17 cellular contexts compared by ENCODE assay signal in genomic region chr4:9937078-9937477, GRCh38.
DNase-seq lines count a peak whose midpoint lies in the region; ATAC-seq and TF ChIP-seq lines count a peak whose summit lies in the region.
"Had no signal": no experiment of that assay in that cellular context is flagged by ENCODE, and none has a peak within 500 bp of the region (broad histone marks: within the 10 kb centered on the region; RNA-seq: fewer than 3 reads in every experiment).

No MANE protein-coding gene starts in this region.

- ATAC-seq in activated CD8-positive, alpha-beta memory T cell treated with anti-CD3 and anti-CD28 coated beads, Interleukin-2, amount 10 ng/mL, durations not matched to agents 7 days and 5 days: no peak
- ATAC-seq in HG03354 (IDR thresholded peaks at IDR 0.05; ENCODE audit: poor library complexity, severe bottlenecking, unreplicated experiment): no peak
- no peak for ATAC-seq in SK-N-SH treated with all-trans-retinoic acid at 6 μM for 48 hours
- ATAC-seq: CD8-positive, alpha-beta T cell; GM12878 had no signal

- CTCF ChIA-PET in activated CD8-positive, alpha-beta memory T cell treated with anti-CD3 and anti-CD28 coated beads, Interleukin-2, amount 10 ng/mL, durations not matched to agents 7 days and 5 days (lab: Charles Lee): no interaction called here
- CTCF ChIA-PET in activated CD4-positive, alpha-beta memory T cell treated with anti-CD3 and anti-CD28 coated beads for 36 hours (lab: Charles Lee): no interaction called here

- no peak overlapping the region for H3K4me3 Mint-ChIP-seq in activated CD8-positive, alpha-beta memory T cell treated with anti-CD3 and anti-CD28 coated beads, Interleukin-2, amount 10 ng/mL, durations not matched to agents 7 days and 5 days
- H3K4me3 Mint-ChIP-seq in activated CD4-positive, alpha-beta memory T cell treated with anti-CD3 and anti-CD28 coated beads for 36 hours: no peak overlapping the region
- no peak overlapping the region for H3K4me3 Mint-ChIP-seq in dendritic cell treated with granulocyte-macrophage colony-stimulating factor and Interleukin-4, amounts not matched to agents 40 ng/mL and 50 ng/mL, for 4 days
- H3K4me3 Mint-ChIP-seq: CD14-positive monocyte; CD8-positive, alpha-beta T cell had no signal

- H3K4me1 ChIP-seq in ascending aorta: no peaks in the 10 kb centered on the region

- H3K9me3 Mint-ChIP-seq in activated CD8-positive, alpha-beta memory T cell treated with anti-CD3 and anti-CD28 coated beads, Interleukin-2, amount 10 ng/mL, durations not matched to agents 7 days and 5 days (ENCODE audit: low read depth): no peaks in the 10 kb centered on the region
- H3K9me3 Mint-ChIP-seq in activated CD4-positive, alpha-beta memory T cell treated with anti-CD3 and anti-CD28 coated beads for 36 hours: no peaks in the 10 kb centered on the region
- no peaks in the 10 kb centered on the region for H3K9me3 Mint-ChIP-seq in dendritic cell treated with granulocyte-macrophage colony-stimulating factor and Interleukin-4, amounts not matched to agents 40 ng/mL and 50 ng/mL, for 4 days
- H3K9me3 Mint-ChIP-seq: CD14-positive monocyte; CD8-positive, alpha-beta T cell had no signal

- no peak for DNase-seq in activated CD8-positive, alpha-beta memory T cell treated with anti-CD3 and anti-CD28 coated beads, Interleukin-2, amount 10 ng/mL, durations not matched to agents 7 days and 5 days
- no peak for DNase-seq in activated CD8-positive, alpha-beta memory T cell treated with anti-CD3 and anti-CD28 coated beads for 24 hours
- peak; percentile 12 for DNase-seq in activated CD4-positive, alpha-beta memory T cell treated with anti-CD3 and anti-CD28 coated beads for 36 hours
- DNase-seq in ascending aorta (ENCODE audit: low spot score in 2 of 2): no peak
- DNase-seq: 8988T; Calu3; CD8-positive, alpha-beta T cell; DMS79 treated with DMSO at 0.1 percent for 48 hours; GF-D8; HCEC 1CT had no signal

- POLR2A ChIA-PET in activated CD4-positive, alpha-beta memory T cell treated with anti-CD3 and anti-CD28 coated beads for 36 hours (lab: Charles Lee): no interaction called here

- no peak for TF ChIP-seq CTCF in ascending aorta (IDR thresholded peaks at IDR 0.05)

- H3K36me3 ChIP-seq in ascending aorta: no peaks in the 10 kb centered on the region
- H3K36me3 ChIP-seq: BLaER1 had no signal

- H3K27me3 ChIP-seq in ascending aorta: no peaks in the 10 kb centered on the region
- H3K27me3 ChIP-seq: BLaER1 had no signal

- no peak overlapping the region for H3K4me3 ChIP-seq in ascending aorta
- H3K4me3 ChIP-seq: BLaER1, GM12878 had no signal

- H3K27me3 Mint-ChIP-seq in activated CD8-positive, alpha-beta memory T cell treated with anti-CD3 and anti-CD28 coated beads, Interleukin-2, amount 10 ng/mL, durations not matched to agents 7 days and 5 days: no peaks in the 10 kb centered on the region
- H3K27me3 Mint-ChIP-seq in activated CD4-positive, alpha-beta memory T cell treated with anti-CD3 and anti-CD28 coated beads for 36 hours: no peaks in the 10 kb centered on the region
- no peaks in the 10 kb centered on the region for H3K27me3 Mint-ChIP-seq in dendritic cell treated with granulocyte-macrophage colony-stimulating factor and Interleukin-4, amounts not matched to agents 40 ng/mL and 50 ng/mL, for 4 days

- no peaks in the 10 kb centered on the region for H3K36me3 Mint-ChIP-seq in activated CD8-positive, alpha-beta memory T cell treated with anti-CD3 and anti-CD28 coated beads, Interleukin-2, amount 10 ng/mL, durations not matched to agents 7 days and 5 days
- no peaks in the 10 kb centered on the region for H3K36me3 Mint-ChIP-seq in activated CD4-positive, alpha-beta memory T cell treated with anti-CD3 and anti-CD28 coated beads for 36 hours
- peaks cover 53% of the 10 kb centered on the region for H3K36me3 Mint-ChIP-seq in dendritic cell treated with granulocyte-macrophage colony-stimulating factor and Interleukin-4, amounts not matched to agents 40 ng/mL and 50 ng/mL, for 4 days (ENCODE audit: low read depth)
- H3K36me3 Mint-ChIP-seq: CD8-positive, alpha-beta T cell had no signal

- intact Hi-C loops in activated CD4-positive, alpha-beta memory T cell treated with anti-CD3 and anti-CD28 coated beads for 36 hours (cut with micrococcal nuclease): no loop called here
- intact Hi-C loops in dendritic cell treated with granulocyte-macrophage colony-stimulating factor and Interleukin-4, amounts not matched to agents 40 ng/mL and 50 ng/mL, for 4 days (cut with micrococcal nuclease): no loop called here
- intact Hi-C loops in ascending aorta (cut with DNase I): no loop called here

- no peaks in the 10 kb centered on the region for H3K9me3 ChIP-seq in ascending aorta
- H3K9me3 ChIP-seq: BLaER1 had no signal

- H3K27ac Mint-ChIP-seq in activated CD8-positive, alpha-beta memory T cell treated with anti-CD3 and anti-CD28 coated beads, Interleukin-2, amount 10 ng/mL, durations not matched to agents 7 days and 5 days: peak overlapping the region; percentile 56
- peak overlapping the region; percentile 11 for H3K27ac Mint-ChIP-seq in activated CD4-positive, alpha-beta memory T cell treated with anti-CD3 and anti-CD28 coated beads for 36 hours
- H3K27ac Mint-ChIP-seq in dendritic cell treated with granulocyte-macrophage colony-stimulating factor and Interleukin-4, amounts not matched to agents 40 ng/mL and 50 ng/mL, for 4 days: peak overlapping the region; percentile 76
- H3K27ac Mint-ChIP-seq: CD8-positive, alpha-beta T cell had no signal

- H3K4me1 Mint-ChIP-seq in activated CD8-positive, alpha-beta memory T cell treated with anti-CD3 and anti-CD28 coated beads, Interleukin-2, amount 10 ng/mL, durations not matched to agents 7 days and 5 days: peaks cover 11% of the 10 kb centered on the region
- no peaks in the 10 kb centered on the region for H3K4me1 Mint-ChIP-seq in activated CD4-positive, alpha-beta memory T cell treated with anti-CD3 and anti-CD28 coated beads for 36 hours (ENCODE audit: low read depth)
- H3K4me1 Mint-ChIP-seq in dendritic cell treated with granulocyte-macrophage colony-stimulating factor and Interleukin-4, amounts not matched to agents 40 ng/mL and 50 ng/mL, for 4 days (ENCODE audit: low read depth): peaks cover 65% of the 10 kb centered on the region

- no peak overlapping the region for H3K27ac ChIP-seq in ascending aorta
- H3K27ac ChIP-seq: BLaER1, HL-60 had no signal

TF ChIP-seq in SK-N-SH treated with all-trans-retinoic acid at 6 μM for 48 hours, 23 proteins besides CTCF, POLR2A, EP300 and RAD21 (continues in another document):
- TF ChIP-seq ZNF70 (CRISPR knock-in tag; IDR thresholded peaks at IDR 0.05): no peak
- no peak for TF ChIP-seq SNAI2 (CRISPR knock-in tag; IDR thresholded peaks at IDR 0.05)
- TF ChIP-seq CREB5 (CRISPR knock-in tag; IDR thresholded peaks at IDR 0.05; ENCODE audit: low read depth): no peak
- TF ChIP-seq TCF4 (CRISPR knock-in tag; IDR thresholded peaks at IDR 0.05; ENCODE audit: borderline replicate concordance): no peak
- TF ChIP-seq OSR1 (CRISPR knock-in tag; IDR thresholded peaks at IDR 0.05): no peak
- no peak for TF ChIP-seq PATZ1 (CRISPR knock-in tag; IDR thresholded peaks at IDR 0.05; ENCODE audit: borderline replicate concordance)
- TF ChIP-seq TOX (CRISPR knock-in tag; IDR thresholded peaks at IDR 0.05; ENCODE audit: borderline replicate concordance): no peak
- TF ChIP-seq ZNF565 (CRISPR knock-in tag; conservative IDR thresholded peaks at IDR 0.05; ENCODE audit: low read depth): no peak
- TF ChIP-seq BACH2 (CRISPR knock-in tag; IDR thresholded peaks at IDR 0.05; ENCODE audit: borderline replicate concordance): no peak
- no peak for TF ChIP-seq GLIS3 (CRISPR knock-in tag; IDR thresholded peaks at IDR 0.05)
- TF ChIP-seq POU6F1 (CRISPR knock-in tag; IDR thresholded peaks at IDR 0.05; ENCODE audit: borderline replicate concordance, low read depth): no peak
- TF ChIP-seq ARNTL (CRISPR knock-in tag; IDR thresholded peaks at IDR 0.05; ENCODE audit: borderline replicate concordance, low read depth): no peak
- TF ChIP-seq ZFP30 (CRISPR knock-in tag; IDR thresholded peaks at IDR 0.05): no peak

Comparison
In these comparisons a context has a peak if more than half of its experiments do, and no peak if none do; other contexts are left out.
1. H3K27ac Mint-ChIP-seq: peak in every context shown above with its lines; median percentile 76 in dendritic cell treated with granulocyte-macrophage colony-stimulating factor and Interleukin-4, amounts not matched to agents 40 ng/mL and 50 ng/mL, for 4 days; 56 in activated CD8-positive, alpha-beta memory T cell treated with anti-CD3 and anti-CD28 coated beads, Interleukin-2, amount 10 ng/mL, durations not matched to agents 7 days and 5 days; 11 in activated CD4-positive, alpha-beta memory T cell treated with anti-CD3 and anti-CD28 coated beads for 36 hours.